Comparison of ENCODE assay signal across 16 cellular contexts in genomic region chr10:56357018-56357417, GRCh38. TPM values are rescaled to one million over a fixed set of nuclear protein-coding genes. Genes with fewer than 3 reads are reported as not detected.
A peak's percentile ranks its signal among the peaks of the same experiment; 100 is the strongest.
DNase-seq lines count a peak whose midpoint lies in the region; ATAC-seq, FAIRE-seq and TF ChIP-seq lines count a peak whose summit lies in the region.
"Had no signal": no experiment of that assay in that cellular context is flagged by ENCODE, and none has a peak within 500 bp of the region (broad histone marks: within the 10 kb centered on the region; RNA-seq: fewer than 3 reads in every experiment).

No MANE protein-coding gene starts in this region.

- H2AFZ ChIP-seq in DND-41 (ENCODE audit: low read depth, low read length) = no peak overlapping the region
- H2AFZ ChIP-seq: GM23248 had no signal

- H3K4me2 ChIP-seq in DND-41 (ENCODE audit: insufficient read depth, low read length) = 0 out of 2 replicates have a peak overlapping the region, but pooled peaks have one; percentile 90

- TF ChIP-seq CTCF in DND-41 (IDR thresholded peaks at IDR 0.05; ENCODE audit: borderline replicate concordance, extremely low read depth, low read length, poor library complexity, severe bottlenecking) = no peak
- no peak for TF ChIP-seq CTCF in kidney (IDR thresholded peaks at IDR 0.05; ENCODE audit: borderline replicate concordance, extremely low read depth, insufficient read depth)

- H4K20me1 ChIP-seq in DND-41 (ENCODE audit: insufficient read depth, low read length) = peaks cover 11% of the 10 kb centered on the region; the same call in 1 of the 2 replicates

- no peak overlapping the region for H3K9ac ChIP-seq in DND-41 (ENCODE audit: low read depth, low read length)
- H3K9ac ChIP-seq in kidney (ENCODE audit: low read length in 2 of 2) = no peak overlapping the region
- H3K9ac ChIP-seq: GM23248 had no signal

- peak; percentile 48 for FAIRE-seq in A204.1 (lab: Jason Lieb, UNC)
- peak; percentile 37 for FAIRE-seq in RCC 7860 (lab: Jason Lieb, UNC)
- FAIRE-seq in kidney (lab: Jason Lieb, UNC) = peak; percentile 46
- FAIRE-seq: D721Med, H54 had no signal

- H3K27me3 ChIP-seq in DND-41 (ENCODE audit: insufficient read depth, low read length, poor library complexity) = no peaks in the 10 kb centered on the region
- H3K27me3 ChIP-seq: BE2C had no signal

- intact Hi-C loops in kidney (cut with DNase I) = no loop called here

- no peak for ATAC-seq in DND-41 (ENCODE audit: insufficient read depth, low read depth)
- ATAC-seq in SK-N-SH treated with all-trans-retinoic acid at 6 μM for 48 hours = no peak
- ATAC-seq in GM19023 (IDR thresholded peaks at IDR 0.05; ENCODE audit: unreplicated experiment) = no peak
- ATAC-seq: CD8-positive, alpha-beta T cell had no signal

- H3K9me3 ChIP-seq in DND-41 (ENCODE audit: insufficient read depth, low read length, severe bottlenecking) = no peaks in the 10 kb centered on the region
- no peaks in the 10 kb centered on the region for H3K9me3 ChIP-seq in kidney (ENCODE audit: control insufficient read depth in 1 of 2, low read length in 2 of 2)
- H3K9me3 ChIP-seq: BE2C had no signal

- H3K4me1 ChIP-seq in DND-41 (ENCODE audit: insufficient read depth, low read length) (peaks cover 33% of the 10 kb centered on the region), kidney (ENCODE audit: control insufficient read depth in 1 of 2, insufficient read depth in 1 of 2, low read depth in 1 of 2, low read length in 2 of 2) (peaks cover 0 to 2% of the 10 kb centered on the region in 2 donors)
- H3K4me1 ChIP-seq: BE2C had no signal

- DNase-seq in DND-41 (no peak), RCC 7860 (ENCODE audit: low spot score) (no peak), kidney (no peak), NOMO-1 (lab: John Stamatoyannopoulos, UW; ENCODE audit: unreplicated experiment in 2 of 2) (no peak)
- DNase-seq: BE2C; CD8-positive, alpha-beta T cell; COR-L47; DMS153; GF-D8; GM23248 had no signal

- peaks cover 41% of the 10 kb centered on the region for H3K79me2 ChIP-seq in DND-41 (ENCODE audit: insufficient read depth, low read length)

- H3K27ac ChIP-seq in DND-41 (ENCODE audit: low read length) = no peak overlapping the region
- no peak overlapping the region for H3K27ac ChIP-seq in kidney (ENCODE audit: low read depth in 2 of 2, low read length in 2 of 2)
- H3K27ac ChIP-seq: C4-2B, GM23248 had no signal

- peaks cover 48% of the 10 kb centered on the region for H3K36me3 ChIP-seq in DND-41 (ENCODE audit: insufficient read depth, low read length)
- H3K36me3 ChIP-seq in kidney (ENCODE audit: control insufficient read depth in 1 of 2, insufficient read depth in 2 of 2, low read length in 2 of 2) = peaks cover 0 to 2% of the 10 kb centered on the region in 2 donors

- no peak overlapping the region for H3K4me3 ChIP-seq in DND-41 (ENCODE audit: low read depth in 1 of 2, low read length in 2 of 2)
- H3K4me3 ChIP-seq in kidney (ENCODE audit: low read length in 2 of 2) = no peak overlapping the region
- H3K4me3 ChIP-seq: GM23248 had no signal

TF ChIP-seq in SK-N-SH treated with all-trans-retinoic acid at 6 μM for 48 hours, 23 proteins besides CTCF, POLR2A, EP300 and RAD21 (continues in another document):
- TF ChIP-seq ZNF8 (CRISPR knock-in tag; IDR thresholded peaks at IDR 0.05) = no peak
- TF ChIP-seq, protein P1, sequence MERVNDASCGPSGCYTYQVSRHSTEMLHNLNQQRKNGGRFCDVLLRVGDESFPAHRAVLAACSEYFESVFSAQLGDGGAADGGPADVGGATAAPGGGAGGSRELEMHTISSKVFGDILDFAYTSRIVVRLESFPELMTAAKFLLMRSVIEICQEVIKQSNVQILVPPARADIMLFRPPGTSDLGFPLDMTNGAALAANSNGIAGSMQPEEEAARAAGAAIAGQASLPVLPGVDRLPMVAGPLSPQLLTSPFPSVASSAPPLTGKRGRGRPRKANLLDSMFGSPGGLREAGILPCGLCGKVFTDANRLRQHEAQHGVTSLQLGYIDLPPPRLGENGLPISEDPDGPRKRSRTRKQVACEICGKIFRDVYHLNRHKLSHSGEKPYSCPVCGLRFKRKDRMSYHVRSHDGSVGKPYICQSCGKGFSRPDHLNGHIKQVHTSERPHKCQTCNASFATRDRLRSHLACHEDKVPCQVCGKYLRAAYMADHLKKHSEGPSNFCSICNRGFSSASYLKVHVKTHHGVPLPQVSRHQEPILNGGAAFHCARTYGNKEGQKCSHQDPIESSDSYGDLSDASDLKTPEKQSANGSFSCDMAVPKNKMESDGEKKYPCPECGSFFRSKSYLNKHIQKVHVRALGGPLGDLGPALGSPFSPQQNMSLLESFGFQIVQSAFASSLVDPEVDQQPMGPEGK (CRISPR knock-in tag; IDR thresholded peaks at IDR 0.05; ENCODE audit: borderline replicate concordance) = no peak
- no peak for TF ChIP-seq ZNF70 (CRISPR knock-in tag; IDR thresholded peaks at IDR 0.05)
- no peak for TF ChIP-seq ZFP30 (CRISPR knock-in tag; IDR thresholded peaks at IDR 0.05)
- no peak for TF ChIP-seq PPARA (CRISPR knock-in tag; IDR thresholded peaks at IDR 0.05; ENCODE audit: borderline replicate concordance)
- TF ChIP-seq ARNTL (CRISPR knock-in tag; IDR thresholded peaks at IDR 0.05; ENCODE audit: borderline replicate concordance, low read depth) = no peak
- TF ChIP-seq RARB (CRISPR knock-in tag; IDR thresholded peaks at IDR 0.05) = no peak
- no peak for TF ChIP-seq SNAI2 (CRISPR knock-in tag; IDR thresholded peaks at IDR 0.05)
- no peak for TF ChIP-seq TOX (CRISPR knock-in tag; IDR thresholded peaks at IDR 0.05; ENCODE audit: borderline replicate concordance)
- TF ChIP-seq OSR1 (CRISPR knock-in tag; IDR thresholded peaks at IDR 0.05) = no peak
- TF ChIP-seq TSHZ2 (CRISPR knock-in tag; IDR thresholded peaks at IDR 0.05) = no peak
- TF ChIP-seq, protein P2, sequence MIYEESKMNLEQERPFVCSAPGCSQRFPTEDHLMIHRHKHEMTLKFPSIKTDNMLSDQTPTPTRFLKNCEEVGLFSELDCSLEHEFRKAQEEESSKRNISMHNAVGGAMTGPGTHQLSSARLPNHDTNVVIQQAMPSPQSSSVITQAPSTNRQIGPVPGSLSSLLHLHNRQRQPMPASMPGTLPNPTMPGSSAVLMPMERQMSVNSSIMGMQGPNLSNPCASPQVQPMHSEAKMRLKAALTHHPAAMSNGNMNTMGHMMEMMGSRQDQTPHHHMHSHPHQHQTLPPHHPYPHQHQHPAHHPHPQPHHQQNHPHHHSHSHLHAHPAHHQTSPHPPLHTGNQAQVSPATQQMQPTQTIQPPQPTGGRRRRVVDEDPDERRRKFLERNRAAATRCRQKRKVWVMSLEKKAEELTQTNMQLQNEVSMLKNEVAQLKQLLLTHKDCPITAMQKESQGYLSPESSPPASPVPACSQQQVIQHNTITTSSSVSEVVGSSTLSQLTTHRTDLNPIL (CRISPR knock-in tag; IDR thresholded peaks at IDR 0.05; ENCODE audit: low read depth) = no peak
- no peak for TF ChIP-seq TCF4 (CRISPR knock-in tag; IDR thresholded peaks at IDR 0.05; ENCODE audit: borderline replicate concordance)
- no peak for TF ChIP-seq CSRNP3 (CRISPR knock-in tag; IDR thresholded peaks at IDR 0.05)
- no peak for TF ChIP-seq CSDC2 (CRISPR knock-in tag; IDR thresholded peaks at IDR 0.05)
- TF ChIP-seq ZC3H10 (CRISPR knock-in tag; IDR thresholded peaks at IDR 0.05) = no peak

RNA-seq across cellular contexts. Expression of gene ZWINT, which starts 4.0 kb away (rescaled TPM):
- 4.9 TPM for total RNA-seq in kidney
- polyA plus RNA-seq in kidney (ENCODE audit: insufficient read depth, low read depth, low replicate concordance) = 5.0 TPM
